9 cellular contexts compared by ENCODE assay signal in genomic region chr3:9826815-9827574, GRCh38. TPM values are rescaled to one million over a fixed set of nuclear protein-coding genes. Genes with fewer than 3 reads are reported as not detected.
DNase-seq lines count a peak whose midpoint lies in the region; ATAC-seq, FAIRE-seq and TF ChIP-seq lines count a peak whose summit lies in the region.
"Had no signal": no experiment of that assay in that cellular context is flagged by ENCODE, and none has a peak within 500 bp of the region (broad histone marks: within the 10 kb centered on the region; RNA-seq: fewer than 3 reads in every experiment).

No MANE protein-coding gene starts in this region.

- ATAC-seq in GM18861 (IDR thresholded peaks at IDR 0.05; ENCODE audit: unreplicated experiment) = no peak
- no peak for ATAC-seq in HG02884 (IDR thresholded peaks at IDR 0.05; ENCODE audit: unreplicated experiment)

- H3K36me3 ChIP-seq in kidney (ENCODE audit: control insufficient read depth in 1 of 2, insufficient read depth in 2 of 2, low read length in 2 of 2) = peaks cover 0 to 2% of the 10 kb centered on the region in 2 donors

- no peak for FAIRE-seq in kidney (lab: Jason Lieb, UNC)

- no peak overlapping the region for H3K9ac ChIP-seq in kidney (ENCODE audit: low read length in 2 of 2)

- peak; percentile 27 for DNase-seq in stimulated activated CD4-positive, alpha-beta T cell treated with anti-CD3 and anti-CD28 coated beads, Interleukin-4, amount 100 ng/mL, for 24 hours
- no peak for DNase-seq in stimulated activated CD4-positive, alpha-beta T cell treated with anti-CD3 and anti-CD28 coated beads, Interleukin-12 subunit alpha, Interleukin-12 subunit beta, amount 100 ng/mL, for 4 hours
- DNase-seq in SK-N-DZ (ENCODE audit: low spot score) (peak; percentile 48), fibroblast of pulmonary artery (ENCODE audit: low read depth) (peak; percentile 34), GOT3 (lab: John Stamatoyannopoulos, UW) (no peak), kidney (no peak)

- H3K4me3 ChIP-seq in fibroblast of pulmonary artery (replicated peaks; ENCODE audit: low read depth, low read length) (no peak overlapping the region), kidney (ENCODE audit: low read length in 2 of 2) (no peak overlapping the region)

- no peaks in the 10 kb centered on the region for H3K4me1 ChIP-seq in kidney (ENCODE audit: control insufficient read depth in 1 of 2, insufficient read depth in 1 of 2, low read depth in 1 of 2, low read length in 2 of 2)

- no peak for TF ChIP-seq CTCF in fibroblast of pulmonary artery (IDR thresholded peaks at IDR 0.05; ENCODE audit: low read length, missing control alignments)
- TF ChIP-seq CTCF in kidney (IDR thresholded peaks at IDR 0.05; ENCODE audit: borderline replicate concordance, extremely low read depth, insufficient read depth) = no peak

- intact Hi-C loops in kidney (cut with DNase I) = no loop called here

- no peaks in the 10 kb centered on the region for H3K9me3 ChIP-seq in kidney (ENCODE audit: control insufficient read depth in 1 of 2, low read length in 2 of 2)

- H3K27ac ChIP-seq in kidney (ENCODE audit: low read depth in 2 of 2, low read length in 2 of 2) = no peak overlapping the region

RNA-seq across cellular contexts. Expression of gene RPUSD3, which starts 16.8 kb away (rescaled TPM):
- polyA plus RNA-seq in SK-N-DZ (2014; cell fraction: cytosol; rRNA removed) = 115 and 135 TPM in 2 replicates
- polyA plus RNA-seq in SK-N-DZ (2014; cell fraction: nucleus; rRNA removed) = 94.1 and 109 TPM in 2 replicates
- total RNA-seq in kidney = 29.1 TPM
- 53.2 TPM for polyA plus RNA-seq in kidney (ENCODE audit: insufficient read depth, low read depth, low replicate concordance)

RNA-seq across cellular contexts. Expression of gene TTLL3, which starts 16.9 kb away (rescaled TPM):
- polyA plus RNA-seq in SK-N-DZ (2014; cell fraction: cytosol; rRNA removed) = 15.5 and 21.4 TPM in 2 replicates
- 78.7 and 91.2 TPM in 2 replicates for polyA plus RNA-seq in SK-N-DZ (2014; cell fraction: nucleus; rRNA removed)
- total RNA-seq in kidney = 61.0 TPM
- 27.5 TPM for polyA plus RNA-seq in kidney (ENCODE audit: insufficient read depth, low read depth, low replicate concordance)

RNA-seq across cellular contexts. Expression of gene ARPC4, which starts 34.1 kb away (rescaled TPM):
- 306 and 380 TPM in 2 replicates for polyA plus RNA-seq in SK-N-DZ (2014; cell fraction: cytosol; rRNA removed)
- polyA plus RNA-seq in SK-N-DZ (2014; cell fraction: nucleus; rRNA removed) = 91.5 and 131 TPM in 2 replicates
- total RNA-seq in kidney = 164 TPM
- 138 TPM for polyA plus RNA-seq in kidney (ENCODE audit: insufficient read depth, low read depth, low replicate concordance)

RNA-seq across cellular contexts. Expression of gene TADA3, which starts 34.7 kb away (rescaled TPM):
- polyA plus RNA-seq in SK-N-DZ (2014; cell fraction: cytosol; rRNA removed) = 141 and 146 TPM in 2 replicates
- 97.5 and 104 TPM in 2 replicates for polyA plus RNA-seq in SK-N-DZ (2014; cell fraction: nucleus; rRNA removed)
- total RNA-seq in kidney = 65.1 TPM
- polyA plus RNA-seq in kidney (ENCODE audit: insufficient read depth, low read depth, low replicate concordance) = 58.4 TPM

RNA-seq across cellular contexts. Expression of gene CIDEC, which starts 53.1 kb away (rescaled TPM):
- 0.31 TPM in 1 of 2 replicates, not detected in the other for polyA plus RNA-seq in SK-N-DZ (2014; cell fraction: cytosol; rRNA removed)
- not detected in 2 replicates for polyA plus RNA-seq in SK-N-DZ (2014; cell fraction: nucleus; rRNA removed)
- total RNA-seq in kidney = not detected
- polyA plus RNA-seq in kidney (ENCODE audit: insufficient read depth, low read depth, low replicate concordance) = not detected
- polyA plus RNA-seq: neural cell had no signal

Comparison
In these comparisons a context has a peak if more than half of its experiments do, and no peak if none do; other contexts are left out.
1. DNase-seq: peak in stimulated activated CD4-positive, alpha-beta T cell treated with anti-CD3 and anti-CD28 coated beads, Interleukin-4, amount 100 ng/mL, for 24 hours (single experiment), SK-N-DZ (single experiment) and fibroblast of pulmonary artery (single experiment); none in stimulated activated CD4-positive, alpha-beta T cell treated with anti-CD3 and anti-CD28 coated beads, Interleukin-12 subunit alpha, Interleukin-12 subunit beta, amount 100 ng/mL, for 4 hours (single experiment), GOT3 (single experiment) and kidney (single experiment).